Comparison of ENCODE assay signal across 33 cellular contexts in the genomic region with DNA sequence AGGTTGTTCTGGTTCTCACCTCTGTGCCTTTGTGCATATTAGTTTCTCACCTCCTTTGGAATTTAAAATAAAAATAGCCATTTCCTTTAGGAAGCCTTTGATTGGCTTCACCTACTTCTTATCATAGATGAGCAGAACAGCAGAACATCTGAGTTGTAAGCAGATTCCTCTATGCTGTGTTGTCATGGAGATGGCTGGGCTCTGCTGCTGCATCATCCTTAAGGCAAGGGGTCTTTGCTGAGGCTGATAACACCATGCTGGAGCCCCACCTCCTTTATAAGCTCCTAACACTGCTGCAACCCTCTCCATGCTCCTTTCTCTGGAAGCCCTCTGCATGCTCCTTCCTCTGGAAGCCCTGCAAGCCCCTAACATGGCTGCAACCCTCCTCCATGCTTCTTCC.
"Had no signal": no experiment of that assay in that cellular context is flagged by ENCODE, and none has a peak within 500 bp of the region (broad histone marks: within the 10 kb centered on the region; RNA-seq: fewer than 3 reads in every experiment).

No MANE protein-coding gene starts in this region.

- H3K27ac Mint-ChIP-seq: activated CD4-positive, alpha-beta memory T cell treated with anti-CD3 and anti-CD28 coated beads, Interleukin-2, amount 10 ng/mL, durations not matched to agents 7 days and 5 days; activated CD4-positive, alpha-beta T cell treated with anti-CD3 and anti-CD28 coated beads, Interleukin-2, amount 10 ng/mL, durations not matched to agents 7 days and 5 days; activated naive CD4-positive, alpha-beta T cell treated with anti-CD3 and anti-CD28 coated beads for 36 hours; activated naive CD4-positive, alpha-beta T cell treated with anti-CD3 and anti-CD28 coated beads, Interleukin-2, amount 50 U/mL, for 24 hours; activated naive CD8-positive, alpha-beta T cell treated with anti-CD3 and anti-CD28 coated beads for 36 hours; activated naive CD8-positive, alpha-beta T cell treated with anti-CD3 and anti-CD28 coated beads, Interleukin-2, amount 50 U/mL, for 24 hours; activated T-cell treated with anti-CD3 and anti-CD28 coated beads, Interleukin-2, amount 50 U/mL, for 24 hours; activated T-helper 17 cell treated with anti-CD3 and anti-CD28 coated beads, Interleukin-2, amount 50 U/mL, for 72 hours; effector memory CD8-positive, alpha-beta T cell; WTC11 had no signal

- H3K36me3 Mint-ChIP-seq: activated naive CD4-positive, alpha-beta T cell treated with anti-CD3 and anti-CD28 coated beads, Interleukin-2, amount 50 U/mL, for 24 hours; activated naive CD8-positive, alpha-beta T cell treated with anti-CD3 and anti-CD28 coated beads for 36 hours; brain had no signal

- H3K4me1 ChIP-seq: adrenal gland, breast epithelium, foreskin keratinocyte, gastrocnemius medialis, heart left ventricle had no signal

- H3K27me3 ChIP-seq: adrenal gland, breast epithelium, esophagus muscularis mucosa, foreskin keratinocyte, gastrocnemius medialis had no signal

- H3K4me3 ChIP-seq: adrenal gland, breast epithelium, esophagus muscularis mucosa, gastrocnemius medialis, heart left ventricle had no signal

- H3K27me3 Mint-ChIP-seq: activated CD4-positive, alpha-beta memory T cell treated with anti-CD3 and anti-CD28 coated beads, Interleukin-2, amount 10 ng/mL, durations not matched to agents 7 days and 5 days; activated CD4-positive, alpha-beta T cell treated with anti-CD3 and anti-CD28 coated beads, Interleukin-2, amount 10 ng/mL, durations not matched to agents 7 days and 5 days; activated naive CD4-positive, alpha-beta T cell treated with anti-CD3 and anti-CD28 coated beads, Interleukin-2, amount 50 U/mL, for 24 hours; activated naive CD8-positive, alpha-beta T cell treated with anti-CD3 and anti-CD28 coated beads for 36 hours; activated naive CD8-positive, alpha-beta T cell treated with anti-CD3 and anti-CD28 coated beads, Interleukin-2, amount 50 U/mL, for 24 hours; activated T-helper 17 cell treated with anti-CD3 and anti-CD28 coated beads, Interleukin-2, amount 50 U/mL, for 72 hours; central memory CD8-positive, alpha-beta T cell; effector memory CD8-positive, alpha-beta T cell had no signal

- ATAC-seq: activated naive CD8-positive, alpha-beta T cell treated with anti-CD3 and anti-CD28 coated beads, Interleukin-2, amount 50 U/mL, for 24 hours; activated T-helper 17 cell treated with anti-CD3 and anti-CD28 coated beads, Interleukin-2, amount 50 U/mL, for 72 hours; effector memory CD8-positive, alpha-beta T cell; foreskin keratinocyte; gastrocnemius medialis; heart left ventricle; WTC11 had no signal

- H3K9me3 ChIP-seq: adrenal gland, breast epithelium, esophagus muscularis mucosa, gastrocnemius medialis, heart left ventricle had no signal

- DNase-seq: activated CD4-positive, alpha-beta memory T cell treated with anti-CD3 and anti-CD28 coated beads, Interleukin-2, amount 10 ng/mL, durations not matched to agents 7 days and 5 days; activated CD4-positive, alpha-beta T cell treated with anti-CD3 and anti-CD28 coated beads for 1 hour; activated CD4-positive, alpha-beta T cell treated with anti-CD3 and anti-CD28 coated beads for 4 hours; activated CD4-positive, alpha-beta T cell treated with anti-CD3 and anti-CD28 coated beads, Interleukin-2, amount 10 ng/mL, durations not matched to agents 7 days and 5 days; activated CD4-positive, alpha-beta T cell treated with anti-CD3 and anti-CD28 coated beads, Interleukin-2, amount 50 U/mL, for 4 hours; activated CD8-positive, alpha-beta memory T cell treated with anti-CD3 and anti-CD28 coated beads, Interleukin-2, amount 50 U/mL, for 48 hours; activated effector memory CD4-positive, alpha-beta T cell treated with anti-CD3 and anti-CD28 coated beads, Interleukin-2, amount 50 U/mL, for 16 hours; activated naive CD4-positive, alpha-beta T cell treated with anti-CD3 and anti-CD28 coated beads for 36 hours; activated naive CD8-positive, alpha-beta T cell treated with anti-CD3 and anti-CD28 coated beads for 36 hours; activated naive CD8-positive, alpha-beta T cell treated with anti-CD3 and anti-CD28 coated beads, Interleukin-2, amount 50 U/mL, for 24 hours; activated T-cell treated with anti-CD3 and anti-CD28 coated beads for 4 hours; activated T-cell treated with anti-CD3 and anti-CD28 coated beads, Interleukin-2, amount 50 U/mL, for 24 hours; adrenal gland; amygdala; aorta; cortex of kidney; dermis blood vessel endothelial cell; effector CD4-positive, alpha-beta T cell; effector memory CD8-positive, alpha-beta T cell; erythroblast; foreskin keratinocyte; gastrocnemius medialis; glutamatergic neuron; heart left ventricle; T-helper 2 cell had no signal

- H3K27ac ChIP-seq: adrenal gland, breast epithelium, esophagus muscularis mucosa, foreskin keratinocyte, gastrocnemius medialis, heart left ventricle, VCaP had no signal

- H3K36me3 ChIP-seq: adrenal gland, breast epithelium, esophagus muscularis mucosa, gastrocnemius medialis, heart left ventricle had no signal

- H3K9me3 Mint-ChIP-seq: activated CD4-positive, alpha-beta memory T cell treated with anti-CD3 and anti-CD28 coated beads, Interleukin-2, amount 10 ng/mL, durations not matched to agents 7 days and 5 days; activated CD4-positive, alpha-beta T cell treated with anti-CD3 and anti-CD28 coated beads, Interleukin-2, amount 10 ng/mL, durations not matched to agents 7 days and 5 days; activated naive CD4-positive, alpha-beta T cell treated with anti-CD3 and anti-CD28 coated beads for 36 hours; activated naive CD4-positive, alpha-beta T cell treated with anti-CD3 and anti-CD28 coated beads, Interleukin-2, amount 50 U/mL, for 24 hours; activated T-cell treated with anti-CD3 and anti-CD28 coated beads, Interleukin-2, amount 50 U/mL, for 24 hours had no signal

- H3K4me1 Mint-ChIP-seq: activated CD4-positive, alpha-beta memory T cell treated with anti-CD3 and anti-CD28 coated beads, Interleukin-2, amount 10 ng/mL, durations not matched to agents 7 days and 5 days; activated CD4-positive, alpha-beta T cell treated with anti-CD3 and anti-CD28 coated beads, Interleukin-2, amount 10 ng/mL, durations not matched to agents 7 days and 5 days; activated naive CD4-positive, alpha-beta T cell treated with anti-CD3 and anti-CD28 coated beads, Interleukin-2, amount 50 U/mL, for 24 hours; activated naive CD8-positive, alpha-beta T cell treated with anti-CD3 and anti-CD28 coated beads for 36 hours; activated naive CD8-positive, alpha-beta T cell treated with anti-CD3 and anti-CD28 coated beads, Interleukin-2, amount 50 U/mL, for 24 hours; activated T-helper 17 cell treated with anti-CD3 and anti-CD28 coated beads, Interleukin-2, amount 50 U/mL, for 72 hours; brain; central memory CD8-positive, alpha-beta T cell had no signal

- H3K4me3 Mint-ChIP-seq: activated CD4-positive, alpha-beta memory T cell treated with anti-CD3 and anti-CD28 coated beads, Interleukin-2, amount 10 ng/mL, durations not matched to agents 7 days and 5 days; activated CD4-positive, alpha-beta T cell treated with anti-CD3 and anti-CD28 coated beads, Interleukin-2, amount 10 ng/mL, durations not matched to agents 7 days and 5 days; activated naive CD4-positive, alpha-beta T cell treated with anti-CD3 and anti-CD28 coated beads for 36 hours; activated naive CD4-positive, alpha-beta T cell treated with anti-CD3 and anti-CD28 coated beads, Interleukin-2, amount 50 U/mL, for 24 hours; activated naive CD8-positive, alpha-beta T cell treated with anti-CD3 and anti-CD28 coated beads for 36 hours; activated naive CD8-positive, alpha-beta T cell treated with anti-CD3 and anti-CD28 coated beads, Interleukin-2, amount 50 U/mL, for 24 hours; activated T-cell treated with anti-CD3 and anti-CD28 coated beads, Interleukin-2, amount 50 U/mL, for 24 hours; activated T-helper 17 cell treated with anti-CD3 and anti-CD28 coated beads, Interleukin-2, amount 50 U/mL, for 72 hours; brain; central memory CD8-positive, alpha-beta T cell; effector memory CD8-positive, alpha-beta T cell; WTC11 had no signal
